ENCODE assay signal across 8 cellular contexts in the genomic region with DNA sequence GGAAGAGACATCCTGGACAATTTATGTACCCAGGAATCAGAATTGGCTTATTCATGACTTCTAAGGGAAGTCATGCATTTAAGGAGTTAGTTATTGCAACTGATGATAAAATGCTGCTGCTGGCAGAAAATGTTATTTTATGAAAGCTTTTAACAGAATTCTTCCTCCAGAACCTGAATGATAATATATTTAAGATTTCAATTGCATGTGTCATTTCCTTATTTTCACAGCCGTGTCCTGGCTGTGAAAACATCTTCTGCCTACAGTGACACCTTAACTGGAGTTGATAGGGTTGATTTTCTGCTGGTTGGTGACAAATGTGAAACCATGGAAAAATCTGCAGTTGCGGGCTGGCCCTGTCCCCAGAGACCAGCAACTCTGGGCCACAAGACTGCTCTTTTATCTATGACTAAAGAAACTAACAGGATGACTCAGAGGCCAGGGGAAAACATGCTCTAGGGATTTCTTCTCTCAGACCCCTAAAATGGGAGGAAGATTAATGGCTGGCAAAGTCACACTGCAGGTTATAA. TPM values are rescaled to one million over a fixed set of nuclear protein-coding genes. Genes with fewer than 3 reads are reported as not detected.
DNase-seq lines count a peak whose midpoint lies in the region; ATAC-seq and TF ChIP-seq lines count a peak whose summit lies in the region.

No MANE protein-coding gene starts in this region.

- DNase-seq in HCEC 1CT: peak; percentile 3
- peak; percentile 23 for DNase-seq in NAMALWA (ENCODE audit: low spot score)
- peak; percentile 6 for DNase-seq in fibroblast of gingiva (ENCODE audit: low read depth)
- DNase-seq in ecto neural progenitor cell (ENCODE audit: low spot score): no peak
- no peak for DNase-seq in CD14-positive monocyte (ENCODE audit: low spot score)
- no peak for DNase-seq in Ammon's horn (ENCODE audit: low spot score)
- DNase-seq in NCI-H1048 (lab: John Stamatoyannopoulos, UW): no peak

- H3K9me3 Mint-ChIP-seq in CD14-positive monocyte: peaks cover 0 to under 1% (median 0%) of the 10 kb centered on the region in 7 donors

- peaks cover 4 to 8% (median 5%) of the 10 kb centered on the region in 3 donors for H3K27me3 Mint-ChIP-seq in CD14-positive monocyte (ENCODE audit: low read depth in 3 of 3)

- no peaks in the 10 kb centered on the region for H3K4me1 Mint-ChIP-seq in CD14-positive monocyte

- peak; percentile 86 for ATAC-seq in GM18858 (IDR thresholded peaks at IDR 0.05; ENCODE audit: unreplicated experiment)

- H3K36me3 Mint-ChIP-seq in CD14-positive monocyte: no peaks in the 10 kb centered on the region

- no peak overlapping the region for H3K4me3 Mint-ChIP-seq in CD14-positive monocyte

- H3K27ac Mint-ChIP-seq in CD14-positive monocyte: no peak overlapping the region

- TF ChIP-seq CTCF in CD14-positive monocyte (IDR thresholded peaks at IDR 0.05): no peak

- intact Hi-C loops in CD14-positive monocyte (cut with micrococcal nuclease): no loop called here

RNA-seq across cellular contexts. Expression of gene TRUB1, which starts 12.3 kb away (rescaled TPM):
- 1 to 10 TPM; 3.3 to 5.0 TPM for polyA plus RNA-seq in CD14-positive monocyte

Comparison
In these comparisons a context has a peak if more than half of its experiments do, and no peak if none do; other contexts are left out.
1. DNase-seq: peak in HCEC 1CT (single experiment), NAMALWA (single experiment) and fibroblast of gingiva (single experiment); none in ecto neural progenitor cell (single experiment), CD14-positive monocyte (single experiment), Ammon's horn (single experiment) and NCI-H1048 (single experiment).